Comparison of ENCODE assay signal across 1 cellular context in the genomic region with DNA sequence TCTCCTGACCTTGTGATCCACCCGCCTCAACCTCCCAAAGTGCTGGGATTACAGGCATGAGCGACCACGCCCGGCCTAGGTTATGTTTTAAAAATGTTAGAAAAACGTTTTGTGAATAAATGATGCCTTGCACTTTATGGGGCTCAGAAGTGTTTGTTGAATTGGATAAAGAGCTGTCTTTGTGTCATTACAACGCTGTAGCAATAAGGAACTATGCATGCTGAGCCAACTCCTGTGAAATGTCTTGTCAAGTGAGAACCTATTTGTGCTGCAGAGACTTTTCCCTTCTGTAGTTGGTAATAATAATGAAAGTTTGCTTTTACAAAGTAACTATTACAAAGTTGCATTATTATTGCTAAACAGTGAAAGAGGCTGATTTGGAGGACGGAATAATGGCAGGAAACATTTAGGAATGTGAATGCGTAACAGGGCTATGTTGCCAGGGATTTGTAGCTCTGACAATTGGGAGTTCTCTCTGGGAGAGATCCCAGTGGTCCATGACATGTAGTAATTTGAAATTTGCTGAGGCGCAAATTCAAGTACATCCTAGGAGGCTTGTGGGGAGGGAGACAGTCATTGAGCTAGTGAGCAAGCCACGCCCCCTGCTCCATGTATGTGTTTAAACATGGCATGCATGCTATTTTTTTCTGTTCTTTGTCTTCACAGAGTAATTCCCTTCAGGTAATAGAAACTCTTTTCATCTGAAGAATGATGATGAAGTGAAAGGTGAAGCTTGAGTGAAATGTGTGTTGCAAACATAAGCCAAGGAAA.
TF ChIP-seq lines count a peak whose summit lies in the region.

No MANE protein-coding gene starts in this region.

TF ChIP-seq in GM12878, 131 proteins besides CTCF, POLR2A, EP300 and RAD21 (continued from another document):
- no peak for TF ChIP-seq IRF4 (IDR thresholded peaks at IDR 0.05; ENCODE audit: low read depth, low read length)
